ENCODE assay signal across 14 cellular contexts in the genomic region with DNA sequence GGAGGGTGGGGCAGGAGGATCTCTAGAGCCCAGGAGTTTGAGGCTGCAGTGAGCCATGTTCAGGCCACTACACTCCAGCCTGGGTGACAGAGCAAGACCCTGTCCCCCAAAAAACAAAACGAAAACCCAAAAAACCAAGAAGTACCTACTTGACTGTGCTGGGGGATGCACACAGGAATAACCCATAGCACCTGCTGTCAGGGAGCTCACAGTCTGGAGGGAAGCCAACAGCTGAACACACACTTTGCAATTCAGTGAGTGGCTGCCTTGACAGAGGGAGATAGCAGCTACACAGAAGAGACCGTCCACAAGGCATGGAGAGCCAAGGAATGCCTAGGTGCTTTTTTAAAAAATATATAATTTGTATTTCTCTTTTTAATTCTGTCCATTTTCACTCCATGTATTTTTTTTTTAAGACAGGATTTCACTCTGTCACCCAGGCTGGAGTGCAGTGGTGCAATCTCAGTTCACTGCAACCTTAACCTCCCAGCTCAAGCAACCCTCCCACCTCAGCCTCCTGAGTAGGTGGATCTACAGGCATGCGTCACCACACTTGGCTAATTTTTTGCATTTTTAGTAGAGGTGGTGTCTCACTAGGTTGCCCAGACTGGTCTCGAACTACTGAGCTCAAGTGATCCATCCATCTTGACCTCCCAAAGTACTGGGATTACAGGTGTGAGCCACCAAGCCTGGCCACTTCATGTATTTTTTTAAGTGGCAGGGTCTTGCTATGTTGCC.
DNase-seq lines count a peak whose midpoint lies in the region; ATAC-seq and TF ChIP-seq lines count a peak whose summit lies in the region.
"Had no signal": no experiment of that assay in that cellular context is flagged by ENCODE, and none has a peak within 500 bp of the region (broad histone marks: within the 10 kb centered on the region; RNA-seq: fewer than 3 reads in every experiment).

No MANE protein-coding gene starts in this region.

- POLR2A ChIA-PET in MCF 10A (lab: Yijun Ruan, JAX): interaction anchor here (1.0 to 2.1 kb wide), 5 partner anchors 10 to 491 kb away, joined by 3 to 7 read pairs (median 4); partner anchors contain the start of gene B3GALNT2

- H3K36me3 ChIP-seq in mammary epithelial cell (ENCODE audit: insufficient read depth, low read length) (no peaks in the 10 kb centered on the region), HAP-1 (replicated peaks) (no peaks in the 10 kb centered on the region)
- H3K36me3 ChIP-seq: breast epithelium had no signal

- no peaks in the 10 kb centered on the region for H3K27me3 Mint-ChIP-seq in MCF 10A (ENCODE audit: insufficient read depth, unreplicated experiment)
- H3K27me3 Mint-ChIP-seq in stimulated activated naive B cell treated with anti-CD40 and anti-IgM and Interleukin-4, amounts not matched to agents 10 μg/mL and 1 μg/mL and 100 μg/mL, for 72 hours: no peaks in the 10 kb centered on the region

- H3K9me3 Mint-ChIP-seq in MCF 10A (ENCODE audit: unreplicated experiment): no peaks in the 10 kb centered on the region
- peaks cover 0 to 1% of the 10 kb centered on the region in 2 donors for H3K9me3 Mint-ChIP-seq in stimulated activated naive B cell treated with anti-CD40 and anti-IgM and Interleukin-4, amounts not matched to agents 10 μg/mL and 1 μg/mL and 100 μg/mL, for 72 hours
- H3K9me3 Mint-ChIP-seq: activated B cell treated with CpG ODN at 0.5 μM for 24 hours had no signal

- no peak overlapping the region for H2AFZ ChIP-seq in mammary epithelial cell (ENCODE audit: low read depth, low read length)
- H2AFZ ChIP-seq: parathyroid adenoma had no signal

- intact Hi-C loops in MCF 10A (cut with micrococcal nuclease) (no loop called here), mammary epithelial cell (cut with micrococcal nuclease) (no loop called here)

- dilution Hi-C loops in mammary epithelial cell (cut with HindIII; ENCODE audit: low sequenced_read_pairs): no loop called here

- ATAC-seq in HG02798 (IDR thresholded peaks at IDR 0.05; ENCODE audit: poor library complexity, unreplicated experiment): peak; percentile 29
- ATAC-seq in stimulated activated naive B cell treated with anti-CD40 and anti-IgM and Interleukin-4, amounts not matched to agents 10 μg/mL and 1 μg/mL and 100 μg/mL, for 72 hours (replicated peaks): peak; percentile 11 to 25
- ATAC-seq: lower lobe of right lung had no signal

- no peaks in the 10 kb centered on the region for H3K79me2 ChIP-seq in mammary epithelial cell (ENCODE audit: insufficient read depth, low read length)
- H3K79me2 ChIP-seq: parathyroid adenoma had no signal

- no peaks in the 10 kb centered on the region for H4K20me1 ChIP-seq in mammary epithelial cell (ENCODE audit: insufficient read depth, low read length)

- H3K27me3 ChIP-seq in mammary epithelial cell (ENCODE audit: insufficient read depth, low read length) (no peaks in the 10 kb centered on the region), HAP-1 (ENCODE audit: low read depth) (no peaks in the 10 kb centered on the region)
- H3K27me3 ChIP-seq: breast epithelium had no signal

- H3K4me3 Mint-ChIP-seq in MCF 10A (ENCODE audit: unreplicated experiment): no peak overlapping the region
- H3K4me3 Mint-ChIP-seq in stimulated activated naive B cell treated with anti-CD40 and anti-IgM and Interleukin-4, amounts not matched to agents 10 μg/mL and 1 μg/mL and 100 μg/mL, for 72 hours: no peak overlapping the region
- H3K4me3 Mint-ChIP-seq: activated B cell treated with CpG ODN at 0.5 μM for 24 hours had no signal

- TF ChIP-seq CTCF in MCF 10A (IDR thresholded peaks at IDR 0.05; ENCODE audit: unreplicated experiment): no peak
- no peak for TF ChIP-seq CTCF in mammary epithelial cell (conservative IDR thresholded peaks at IDR 0.05 in 1 of 2, IDR thresholded peaks at IDR 0.05 in 1 of 2; ENCODE audit: extremely low read depth in 1 of 2, insufficient read depth in 1 of 2, low read depth in 1 of 2, low read length in 2 of 2)

- DNase-seq in MCF 10A (ENCODE audit: unreplicated experiment): peak; percentile 49
- DNase-seq in mammary epithelial cell: no peak
- peak; percentile 12 for DNase-seq in NCI-H2171 (lab: John Stamatoyannopoulos, UW)
- peak; percentile 20 for DNase-seq in stimulated activated naive B cell treated with anti-CD40 and anti-IgM and Interleukin-4, amounts not matched to agents 10 μg/mL and 1 μg/mL and 100 μg/mL, for 72 hours
- no peak for DNase-seq in AG08395 (ENCODE audit: low spot score)
- no peak for DNase-seq in HAP-1 (ENCODE audit: low spot score in 2 of 2)
- DNase-seq in middle frontal gyrus (ENCODE audit: extremely low spot score, low spot score): no peak
- DNase-seq: activated B cell treated with CpG ODN at 0.5 μM for 24 hours, GF-D8, lower lobe of right lung, NCI-H187 had no signal

- H3K4me3 ChIP-seq in mammary epithelial cell (replicated peaks in 1 of 3; ENCODE audit: insufficient read depth in 1 of 3, low read depth in 2 of 3, low read length in 3 of 3) (no peak overlapping the region), HAP-1 (no peak overlapping the region)
- H3K4me3 ChIP-seq: breast epithelium, lower lobe of right lung had no signal

- no peaks in the 10 kb centered on the region for H3K36me3 Mint-ChIP-seq in MCF 10A (ENCODE audit: insufficient read depth, unreplicated experiment)
- H3K36me3 Mint-ChIP-seq in stimulated activated naive B cell treated with anti-CD40 and anti-IgM and Interleukin-4, amounts not matched to agents 10 μg/mL and 1 μg/mL and 100 μg/mL, for 72 hours: peaks cover 0 to 4% of the 10 kb centered on the region in 2 donors

- no peak overlapping the region for H3K27ac Mint-ChIP-seq in MCF 10A (ENCODE audit: low read depth, unreplicated experiment)
- peak overlapping the region; percentile 67 for H3K27ac Mint-ChIP-seq in stimulated activated naive B cell treated with anti-CD40 and anti-IgM and Interleukin-4, amounts not matched to agents 10 μg/mL and 1 μg/mL and 100 μg/mL, for 72 hours
- H3K27ac Mint-ChIP-seq: activated B cell treated with CpG ODN at 0.5 μM for 24 hours had no signal

- H3K9me3 ChIP-seq in mammary epithelial cell (replicated peaks; ENCODE audit: insufficient read depth, low read length): no peaks in the 10 kb centered on the region
- no peaks in the 10 kb centered on the region for H3K9me3 ChIP-seq in HAP-1
- H3K9me3 ChIP-seq: breast epithelium, lower lobe of right lung had no signal

- no TSS peak for BruUV-seq in MCF 10A (replicated peaks; lab: Mats Ljungman, UMichigan)
- no TSS peak for BruUV-seq in mammary epithelial cell (replicated peaks; lab: Mats Ljungman, UMichigan)

- H3K27ac ChIP-seq in mammary epithelial cell (ENCODE audit: insufficient read depth, low read depth, low read length): no peak overlapping the region
- H3K27ac ChIP-seq: breast epithelium, lower lobe of right lung, parathyroid adenoma had no signal

- H3K4me1 Mint-ChIP-seq in MCF 10A (ENCODE audit: insufficient read depth, unreplicated experiment): peaks cover 29% of the 10 kb centered on the region
- H3K4me1 Mint-ChIP-seq in stimulated activated naive B cell treated with anti-CD40 and anti-IgM and Interleukin-4, amounts not matched to agents 10 μg/mL and 1 μg/mL and 100 μg/mL, for 72 hours: peaks cover 25 to 28% of the 10 kb centered on the region in 2 donors

- H3K4me1 ChIP-seq in mammary epithelial cell (ENCODE audit: insufficient read depth, low read length) (peaks cover 19% of the 10 kb centered on the region), HAP-1 (no peaks in the 10 kb centered on the region)
- H3K4me1 ChIP-seq: breast epithelium, parathyroid adenoma had no signal

- in situ Hi-C loops in mammary epithelial cell (cut with MboI; ENCODE audit: low sequenced_read_pairs in 2 of 2) (no loop called here), HAP-1 (cut with MboI; ENCODE audit: low sequenced_read_pairs) (no loop called here)

- WGBS in mammary epithelial cell (ENCODE audit: low coverage, missing lambda C conversion rate): 91% methylated on average over 4 of the region's 4 CpGs

- no peak overlapping the region for H3K4me2 ChIP-seq in mammary epithelial cell (ENCODE audit: insufficient read depth, low read depth, low read length)

- no peak overlapping the region for H3K9ac ChIP-seq in mammary epithelial cell (ENCODE audit: insufficient read depth, low read length)
- H3K9ac ChIP-seq: parathyroid adenoma had no signal

- CTCF ChIA-PET in MCF 10A (lab: Yijun Ruan, JAX) (interaction anchor here (0.7 to 2.3 kb wide), 4 partner anchors 10 to 204 kb away, joined by 3 to 14 read pairs (median 4); no protein-coding TSS in a partner anchor), mammary epithelial cell (lab: Charles Lee; ENCODE audit: low non-redundant PET) (no interaction called here)

Comparison
In these comparisons a context has a peak if more than half of its experiments do, and no peak if none do; other contexts are left out.
1. DNase-seq: peak in MCF 10A (single experiment), NCI-H2171 (single experiment) and stimulated activated naive B cell treated with anti-CD40 and anti-IgM and Interleukin-4, amounts not matched to agents 10 μg/mL and 1 μg/mL and 100 μg/mL, for 72 hours (single experiment); none in mammary epithelial cell (single experiment), AG08395 (single experiment), HAP-1 (0 of 2) and middle frontal gyrus (single experiment).